ENCODE assay signal across 18 cellular contexts in the genomic region with DNA sequence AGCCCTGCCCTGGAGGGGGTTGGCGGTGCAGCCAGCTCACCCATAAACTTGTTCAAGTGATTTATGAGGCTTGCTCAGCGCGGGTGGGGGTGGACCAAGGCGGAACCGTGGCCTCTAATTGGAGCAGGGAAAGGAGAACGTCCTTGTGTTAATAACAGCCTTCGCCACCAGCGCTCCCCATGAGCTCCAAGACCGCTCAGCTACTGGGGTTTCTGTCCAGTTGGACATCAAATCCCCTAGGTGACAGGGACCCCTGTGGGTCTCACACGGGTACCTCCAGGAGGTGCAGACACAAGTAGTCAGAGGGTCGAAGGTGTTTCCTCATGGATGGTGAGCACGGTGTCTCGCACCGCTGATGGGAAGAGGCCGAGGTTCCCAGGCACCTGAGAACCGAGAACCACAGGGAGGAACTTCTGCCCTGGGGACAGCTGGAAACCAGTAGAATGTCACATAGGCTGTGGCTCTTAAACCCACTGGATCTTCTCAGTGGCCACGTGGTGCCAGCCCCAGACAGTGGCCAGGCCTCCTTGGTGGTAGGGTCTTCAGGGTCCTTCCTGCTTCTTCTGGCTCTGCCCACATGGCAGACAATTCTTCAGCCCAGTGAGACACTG. TPM values are rescaled to one million over a fixed set of nuclear protein-coding genes. Genes with fewer than 3 reads are reported as not detected.
"Had no signal": no experiment of that assay in that cellular context is flagged by ENCODE, and none has a peak within 500 bp of the region (broad histone marks: within the 10 kb centered on the region; RNA-seq: fewer than 3 reads in every experiment).

No MANE protein-coding gene starts in this region.

- H3K4me1 Mint-ChIP-seq: neural crest cell had no signal

- H3K4me3 Mint-ChIP-seq: neural crest cell; stimulated activated naive B cell treated with anti-CD40 and anti-IgM and Interleukin-4, amounts not matched to agents 10 μg/mL and 1 μg/mL and 100 μg/mL, for 72 hours had no signal

- H3K9me3 ChIP-seq: heart left ventricle, upper lobe of right lung had no signal

- H3K27ac Mint-ChIP-seq: stimulated activated naive B cell treated with anti-CD40 and anti-IgM and Interleukin-4, amounts not matched to agents 10 μg/mL and 1 μg/mL and 100 μg/mL, for 72 hours had no signal

- H3K36me3 Mint-ChIP-seq: stimulated activated naive B cell treated with anti-CD40 and anti-IgM and Interleukin-4, amounts not matched to agents 10 μg/mL and 1 μg/mL and 100 μg/mL, for 72 hours had no signal

- H3K9me3 Mint-ChIP-seq: neural crest cell; stimulated activated naive B cell treated with anti-CD40 and anti-IgM and Interleukin-4, amounts not matched to agents 10 μg/mL and 1 μg/mL and 100 μg/mL, for 72 hours had no signal

- H3K4me3 ChIP-seq: coronary artery, heart left ventricle, upper lobe of right lung had no signal

- ATAC-seq: heart left ventricle; stimulated activated naive B cell treated with anti-CD40 and anti-IgM and Interleukin-4, amounts not matched to agents 10 μg/mL and 1 μg/mL and 100 μg/mL, for 72 hours; upper lobe of right lung had no signal

- H3K27ac ChIP-seq: coronary artery, heart left ventricle, upper lobe of right lung, WERI-Rb-1 had no signal

- H3K36me3 ChIP-seq: heart left ventricle, upper lobe of right lung, WERI-Rb-1 had no signal

- DNase-seq: activated CD4-positive, alpha-beta T cell treated with anti-CD3 and anti-CD28 coated beads for 48 hours; activated CD8-positive, alpha-beta memory T cell treated with anti-CD3 and anti-CD28 coated beads for 24 hours; caudate nucleus; effector CD8-positive, alpha-beta T cell; islet precursor cell; stimulated activated CD4-positive, alpha-beta T cell treated with anti-CD3 and anti-CD28 coated beads, Interleukin-2, amount 100 ng/mL, for 24 hours; stimulated activated naive B cell treated with anti-CD40 and anti-IgM and Interleukin-4, amounts not matched to agents 10 μg/mL and 1 μg/mL and 100 μg/mL, for 72 hours; T-helper 9 cell; WERI-Rb-1 had no signal

- H3K4me1 ChIP-seq: upper lobe of right lung had no signal

RNA-seq across cellular contexts. Expression of a gene that starts 3.7 kb away (rescaled TPM):
- total RNA-seq: fibroblast of lung, frontal cortex, heart left ventricle, lower leg skin, myocyte, neural crest cell, subcutaneous adipose tissue, upper lobe of right lung had no signal
- polyA plus RNA-seq: fibroblast of lung, heart left ventricle had no signal

RNA-seq across cellular contexts. Expression of a gene that starts 51.5 kb away (rescaled TPM):
- total RNA-seq: myocyte had no signal
